9 cellular contexts compared by ENCODE assay signal in the genomic region with DNA sequence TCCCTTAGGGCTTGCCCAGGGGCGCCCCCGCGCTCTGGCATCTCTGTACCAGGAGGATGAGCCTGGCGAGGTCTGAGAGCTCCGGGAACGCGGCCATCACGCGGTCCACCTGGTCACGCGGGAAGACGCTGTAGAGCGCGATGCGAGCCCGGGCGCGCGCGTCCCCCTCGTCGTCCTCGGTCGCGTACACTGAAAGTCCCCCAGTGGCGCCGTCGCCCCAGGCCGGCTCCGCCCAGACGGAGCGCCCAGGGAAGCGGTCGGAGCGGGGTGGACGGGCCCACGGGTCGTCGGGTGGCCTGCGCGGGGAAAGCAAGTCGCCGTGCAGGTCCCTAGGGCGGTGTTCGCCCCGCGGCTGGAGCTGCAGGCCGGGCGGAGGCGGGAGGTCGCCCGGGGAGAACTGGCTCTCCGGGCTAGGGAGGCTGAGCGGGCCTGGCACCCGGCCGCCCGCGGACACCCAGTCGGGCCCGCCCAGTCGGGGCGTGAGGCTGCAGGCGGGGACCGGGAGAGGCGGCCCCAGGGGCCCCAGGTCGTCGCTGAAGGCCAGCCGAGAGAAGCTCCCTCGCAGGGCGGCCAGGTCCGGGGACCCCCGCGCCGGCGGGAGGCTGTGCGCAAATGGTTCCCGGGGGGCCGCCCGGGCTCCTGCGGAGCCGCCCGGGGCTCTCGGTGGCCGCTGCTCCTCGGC. TPM values are rescaled to one million over a fixed set of nuclear protein-coding genes. Genes with fewer than 3 reads are reported as not detected.
A peak's percentile ranks its signal among the peaks of the same experiment; 100 is the strongest.
DNase-seq lines count a peak whose midpoint lies in the region; ATAC-seq and TF ChIP-seq lines count a peak whose summit lies in the region.
"Had no signal": no experiment of that assay in that cellular context is flagged by ENCODE, and none has a peak within 500 bp of the region (broad histone marks: within the 10 kb centered on the region; RNA-seq: fewer than 3 reads in every experiment).

No MANE protein-coding gene starts in this region.

- no peak for TF ChIP-seq CTCF in SK-N-SH (IDR thresholded peaks at IDR 0.05)
- no peak for TF ChIP-seq CTCF in suprapubic skin (IDR thresholded peaks at IDR 0.05)

- no peak overlapping the region for H3K4me2 ChIP-seq in SK-N-SH
- H3K4me2 ChIP-seq: BLaER1 treated with 17β-estradiol and CSF1 and Interleukin-3, amounts not matched to agents 10 nM and 100 nM had no signal

- no peak for ATAC-seq in SK-N-SH treated with all-trans-retinoic acid at 6 μM for 48 hours

- H3K27me3 ChIP-seq in SK-N-SH (ENCODE audit: insufficient read depth) (no peaks in the 10 kb centered on the region), duodenal mucosa (ENCODE audit: control insufficient read depth in 1 of 2, insufficient read depth in 2 of 2, low read length in 2 of 2) (no peaks in the 10 kb centered on the region), suprapubic skin (peaks cover 22% of the 10 kb centered on the region)
- H3K27me3 ChIP-seq: BLaER1 treated with 17β-estradiol and CSF1 and Interleukin-3, amounts not matched to agents 10 nM and 100 nM had no signal

- TF ChIP-seq EP300 in SK-N-SH (IDR thresholded peaks at IDR 0.05; ENCODE audit: borderline replicate concordance in 1 of 2, low read depth in 1 of 2, low read length in 1 of 2) = no peak
- no peak for TF ChIP-seq EP300 in suprapubic skin (IDR thresholded peaks at IDR 0.05)

- DNase-seq in SK-N-SH (peak; percentile 83), suprapubic skin (ENCODE audit: low spot score in 2 of 2) (no peak), NCI-H1105 (lab: John Stamatoyannopoulos, UW) (no peak), pons (ENCODE audit: low spot score) (no peak), NCI-H1436 treated with DMSO at 0.1 percent for 48 hours (lab: John Stamatoyannopoulos, UW) (no peak)

- H3K9me3 ChIP-seq in SK-N-SH (no peaks in the 10 kb centered on the region), duodenal mucosa (ENCODE audit: control insufficient read depth in 1 of 2, low read length in 2 of 2) (no peaks in the 10 kb centered on the region), mesodermal cell (ENCODE audit: control insufficient read depth, low read length) (no peaks in the 10 kb centered on the region), suprapubic skin (no peaks in the 10 kb centered on the region)

- H3K79me2 ChIP-seq in SK-N-SH (ENCODE audit: insufficient read depth) = no peaks in the 10 kb centered on the region

- TF ChIP-seq POLR2A in suprapubic skin (IDR thresholded peaks at IDR 0.05) = no peak

- CTCF ChIA-PET in SK-N-SH (lab: Yijun Ruan, JAX) = interaction anchor here (0.9 to 2.4 kb wide), 2 partner anchors 18 to 67 kb away, joined by 3 to 8 read pairs; no protein-coding TSS in a partner anchor

- H3F3A ChIP-seq in SK-N-SH (replicated peaks; ENCODE audit: insufficient read depth) = peaks cover 6% of the 10 kb centered on the region

- WGBS in SK-N-SH (ENCODE audit: low lambda C conversion rate) = 39% methylated on average over 33 of the region's 85 CpGs
- WGBS in mesodermal cell (ENCODE audit: insufficient coverage in 2 of 2), 2 experiments = 15 to 18% methylated on average over 67 to 75 of the region's 85 CpGs
- WGBS in suprapubic skin = 10% methylated on average over 65 of the region's 85 CpGs

- no peak overlapping the region for H2AFZ ChIP-seq in SK-N-SH (ENCODE audit: low read depth)

- H3K9ac ChIP-seq in SK-N-SH (no peak overlapping the region), duodenal mucosa (ENCODE audit: low read depth in 1 of 2, low read length in 2 of 2) (peak overlapping the region; percentile 18 to 32)
- H3K9ac ChIP-seq: BLaER1 treated with 17β-estradiol and CSF1 and Interleukin-3, amounts not matched to agents 10 nM and 100 nM had no signal

- H3K27ac ChIP-seq in SK-N-SH (ENCODE audit: low read depth in 2 of 2, low read length in 1 of 2) (no peak overlapping the region), duodenal mucosa (ENCODE audit: low read depth, low read length) (no peak overlapping the region), mesodermal cell (ENCODE audit: low read depth, low read length, severe bottlenecking) (no peak overlapping the region), suprapubic skin (no peak overlapping the region)
- H3K27ac ChIP-seq: BLaER1 treated with 17β-estradiol and CSF1 and Interleukin-3, amounts not matched to agents 10 nM and 100 nM had no signal

- H4K20me1 ChIP-seq in SK-N-SH (ENCODE audit: insufficient read depth) = no peaks in the 10 kb centered on the region

- H3K9me2 ChIP-seq in SK-N-SH = no peaks in the 10 kb centered on the region

- POLR2A ChIA-PET in SK-N-SH (lab: Yijun Ruan, JAX) = no interaction called here

- peaks cover 3 to 19% of the 10 kb centered on the region in 2 experiments; a peak in 2 of 4 replicates for H3K4me1 ChIP-seq in SK-N-SH (ENCODE audit: control insufficient read depth in 1 of 2, insufficient read depth in 2 of 2, low read depth in 1 of 2, low read length in 1 of 2)
- peaks cover 38 to 43% of the 10 kb centered on the region in 2 donors for H3K4me1 ChIP-seq in duodenal mucosa (ENCODE audit: control insufficient read depth in 1 of 2, insufficient read depth in 2 of 2, low read length in 2 of 2)
- no peaks in the 10 kb centered on the region for H3K4me1 ChIP-seq in mesodermal cell (ENCODE audit: control insufficient read depth, insufficient read depth, low read length, poor library complexity, severe bottlenecking)
- H3K4me1 ChIP-seq in suprapubic skin = peaks cover 37% of the 10 kb centered on the region

- peak overlapping the region in 1 of 2 experiments; percentile 31; a peak in 2 of 4 replicates for H3K4me3 ChIP-seq in SK-N-SH (ENCODE audit: low read depth in 2 of 2, low read length in 1 of 2)
- H3K4me3 ChIP-seq in duodenal mucosa (ENCODE audit: low read depth in 1 of 2, low read length in 2 of 2) = peak overlapping the region; percentile 47 to 71
- peak overlapping the region; percentile 31 for H3K4me3 ChIP-seq in mesodermal cell (ENCODE audit: extremely low read depth, insufficient read depth, low read length, poor library complexity, severe bottlenecking)
- H3K4me3 ChIP-seq in suprapubic skin = peak overlapping the region; percentile 67
- H3K4me3 ChIP-seq: BLaER1 treated with 17β-estradiol and CSF1 and Interleukin-3, amounts not matched to agents 10 nM and 100 nM had no signal

- TF ChIP-seq RAD21 in SK-N-SH (IDR thresholded peaks at IDR 0.05; ENCODE audit: low read length) = no peak

- H3K36me3 ChIP-seq in SK-N-SH (replicated peaks in 1 of 2; ENCODE audit: control insufficient read depth in 1 of 2, insufficient read depth in 2 of 2, low read length in 1 of 2) = no peaks in the 10 kb centered on the region
- H3K36me3 ChIP-seq in duodenal mucosa (ENCODE audit: control insufficient read depth in 1 of 2, insufficient read depth in 2 of 2, low read length in 2 of 2) = no peaks in the 10 kb centered on the region
- H3K36me3 ChIP-seq in mesodermal cell (ENCODE audit: control insufficient read depth, insufficient read depth, low read length) = no peaks in the 10 kb centered on the region
- H3K36me3 ChIP-seq in suprapubic skin = no peaks in the 10 kb centered on the region

TF ChIP-seq in SK-N-SH, 30 proteins besides CTCF, POLR2A, EP300 and RAD21 (continues in another document):
- TF ChIP-seq SMC3 (IDR thresholded peaks at IDR 0.05; ENCODE audit: low read depth, low read length) (no peak), RCOR1 (IDR thresholded peaks at IDR 0.05; ENCODE audit: low read length) (no peak), RFX5 (IDR thresholded peaks at IDR 0.05; ENCODE audit: low read length) (no peak), FOXJ3 (CRISPR knock-in tag; IDR thresholded peaks at IDR 0.05) (no peak)
- TF ChIP-seq, protein P1, sequence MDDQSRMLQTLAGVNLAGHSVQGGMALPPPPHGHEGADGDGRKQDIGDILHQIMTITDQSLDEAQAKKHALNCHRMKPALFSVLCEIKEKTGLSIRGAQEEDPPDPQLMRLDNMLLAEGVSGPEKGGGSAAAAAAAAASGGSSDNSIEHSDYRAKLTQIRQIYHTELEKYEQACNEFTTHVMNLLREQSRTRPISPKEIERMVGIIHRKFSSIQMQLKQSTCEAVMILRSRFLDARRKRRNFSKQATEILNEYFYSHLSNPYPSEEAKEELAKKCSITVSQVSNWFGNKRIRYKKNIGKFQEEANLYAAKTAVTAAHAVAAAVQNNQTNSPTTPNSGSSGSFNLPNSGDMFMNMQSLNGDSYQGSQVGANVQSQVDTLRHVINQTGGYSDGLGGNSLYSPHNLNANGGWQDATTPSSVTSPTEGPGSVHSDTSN (IDR thresholded peaks at IDR 0.05) = no peak
- TF ChIP-seq, protein P2, sequence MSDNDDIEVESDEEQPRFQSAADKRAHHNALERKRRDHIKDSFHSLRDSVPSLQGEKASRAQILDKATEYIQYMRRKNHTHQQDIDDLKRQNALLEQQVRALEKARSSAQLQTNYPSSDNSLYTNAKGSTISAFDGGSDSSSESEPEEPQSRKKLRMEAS (IDR thresholded peaks at IDR 0.05; ENCODE audit: low read depth) = no peak

TF ChIP-seq in SK-N-SH treated with all-trans-retinoic acid at 6 μM for 48 hours, 23 proteins besides CTCF, POLR2A, EP300 and RAD21 (continues in another document):
- TF ChIP-seq BACH2 (CRISPR knock-in tag; IDR thresholded peaks at IDR 0.05; ENCODE audit: borderline replicate concordance) = no peak
- TF ChIP-seq ZFP3 (CRISPR knock-in tag; IDR thresholded peaks at IDR 0.05) = no peak
- TF ChIP-seq ZNF565 (CRISPR knock-in tag; conservative IDR thresholded peaks at IDR 0.05; ENCODE audit: low read depth) = no peak
- TF ChIP-seq ESRRG (CRISPR knock-in tag; IDR thresholded peaks at IDR 0.05) = no peak
- TF ChIP-seq ARNTL (CRISPR knock-in tag; IDR thresholded peaks at IDR 0.05; ENCODE audit: borderline replicate concordance, low read depth) = no peak
- TF ChIP-seq ISL1 (CRISPR knock-in tag; IDR thresholded peaks at IDR 0.05) = no peak
- no peak for TF ChIP-seq ZNF8 (CRISPR knock-in tag; IDR thresholded peaks at IDR 0.05)

RNA-seq across cellular contexts. Expression of a gene that starts 34.0 kb away (rescaled TPM):
- 0.03 and 0.05 TPM in 2 replicates for polyA plus RNA-seq in SK-N-SH (2012; rRNA removed)
- polyA plus RNA-seq in SK-N-SH (2012; cell fraction: cytosol; rRNA removed) = 0.01 TPM in 2 replicates
- polyA plus RNA-seq in SK-N-SH (2012; cell fraction: nucleus; rRNA removed) = 0.41 and 0.43 TPM in 2 replicates
- polyA plus RNA-seq in mesodermal cell (2013, experiment 1 of 2) = 0.29 TPM
- polyA plus RNA-seq in mesodermal cell (2013, experiment 2 of 2) = 0.10 TPM
- total RNA-seq in suprapubic skin = 1 to 10 TPM in 1 of 4 donors, under 1 TPM in 3; 0.23 to 4.7 (median 0.46) TPM

RNA-seq across cellular contexts. Expression of a gene that starts 50.8 kb away (rescaled TPM):
- not detected in 2 replicates for polyA plus RNA-seq in SK-N-SH (2012; rRNA removed)
- not detected in 2 replicates for polyA plus RNA-seq in SK-N-SH (2012; cell fraction: cytosol; rRNA removed)
- 0.11 and 0.38 TPM in 2 replicates for polyA plus RNA-seq in SK-N-SH (2012; cell fraction: nucleus; rRNA removed)
- polyA plus RNA-seq in mesodermal cell (2013, experiment 1 of 2) = not detected
- polyA plus RNA-seq in mesodermal cell (2013, experiment 2 of 2) = 0.40 TPM
- total RNA-seq in suprapubic skin = 1 to 10 TPM; 1.0 to 6.0 (median 3.4) TPM
